ENCODE assay signal across 8 cellular contexts in the genomic region with DNA sequence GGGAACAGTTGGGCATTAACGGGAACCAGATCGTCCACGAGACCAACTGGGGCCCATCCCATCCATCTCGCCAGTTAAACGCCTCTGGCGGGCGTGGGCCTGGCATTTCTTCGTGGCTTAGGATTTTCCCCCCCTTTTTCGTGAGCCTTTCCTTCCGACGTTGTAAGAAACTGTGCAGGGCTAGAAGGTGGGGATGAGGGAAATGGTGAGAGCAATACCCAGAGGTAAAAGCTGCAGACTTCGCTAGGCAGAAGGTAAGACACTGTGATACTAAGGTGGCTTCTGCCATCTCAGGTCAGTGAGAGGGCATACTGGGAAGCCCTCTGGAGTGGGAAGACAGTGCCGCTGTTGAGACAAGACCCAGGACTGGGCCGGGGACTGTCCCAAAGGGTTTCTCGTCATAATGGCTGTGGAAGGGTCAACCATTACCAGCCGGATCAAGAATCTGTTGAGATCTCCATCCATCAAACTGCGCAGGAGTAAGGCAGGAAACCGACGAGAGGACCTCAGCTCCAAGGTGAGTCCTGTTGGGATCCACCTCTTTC. TPM values are rescaled to one million over a fixed set of nuclear protein-coding genes. Genes with fewer than 3 reads are reported as not detected.
DNase-seq lines count a peak whose midpoint lies in the region; ATAC-seq and TF ChIP-seq lines count a peak whose summit lies in the region.

No MANE protein-coding gene starts in this region.

- peak overlapping the region; percentile 93 for H3K4me2 ChIP-seq in OCI-LY7 (ENCODE audit: low read length)

- peaks cover 7% of the 10 kb centered on the region; the same call in 1 of the 2 replicates for H3K36me3 ChIP-seq in OCI-LY7 (ENCODE audit: insufficient read depth, low read length)
- peaks cover 4% of the 10 kb centered on the region for H3K36me3 ChIP-seq in effector memory CD4-positive, alpha-beta T cell (ENCODE audit: control insufficient read depth, insufficient read depth, low read length)

- no peaks in the 10 kb centered on the region for H3K9me2 ChIP-seq in OCI-LY7 (ENCODE audit: insufficient read depth, low read length)

- POLR2A ChIA-PET in OCI-LY7 (lab: Charles Lee) = interaction anchor here (1.3 to 3.2 kb wide), 5 partner anchors 9 to 37 kb away, joined by 4 to 22 read pairs (median 8); no protein-coding TSS in a partner anchor

- ATAC-seq in GM21360 (IDR thresholded peaks at IDR 0.05; ENCODE audit: unreplicated experiment) (peak; percentile 1), GM21576 (IDR thresholded peaks at IDR 0.05; ENCODE audit: unreplicated experiment) (no peak)
- no peak for ATAC-seq in natural killer cell treated with Interleukin-12 subunit alpha and Interleukin-12 subunit beta and Interleukin-15 and Interleukin-18, amount 100 ng/mL, for 72 hours

- H3K79me2 ChIP-seq in OCI-LY7 (ENCODE audit: insufficient read depth, low read depth, low read length) = peaks cover 6% of the 10 kb centered on the region; the same call in 1 of the 2 replicates

- H3K9me3 ChIP-seq in OCI-LY7 (ENCODE audit: low read length) = no peaks in the 10 kb centered on the region
- no peaks in the 10 kb centered on the region for H3K9me3 ChIP-seq in effector memory CD4-positive, alpha-beta T cell (ENCODE audit: control insufficient read depth, low read length)

- CTCF ChIA-PET in OCI-LY7 (lab: Charles Lee; ENCODE audit: unreplicated experiment) = interaction anchor here (2.1 to 4.0 kb wide), 3 partner anchors 21 to 130 kb away, joined by 10 to 67 read pairs (median 13); no protein-coding TSS in a partner anchor

- no peaks in the 10 kb centered on the region for H3K27me3 Mint-ChIP-seq in natural killer cell treated with Interleukin-12 subunit alpha and Interleukin-12 subunit beta and Interleukin-15 and Interleukin-18, amount 100 ng/mL, for 72 hours

- H3K36me3 Mint-ChIP-seq in natural killer cell treated with Interleukin-12 subunit alpha and Interleukin-12 subunit beta and Interleukin-15 and Interleukin-18, amount 100 ng/mL, for 72 hours = no peaks in the 10 kb centered on the region

- intact Hi-C loops in OCI-LY7 (cut with micrococcal nuclease; ENCODE audit: unreplicated experiment) = loop anchor here (1.0 to 5.0 kb wide), 7 partner anchors 20 to 218 kb away; a partner anchor contains a TSS

- no TSS peak for BruUV-seq in OCI-LY7 (replicated peaks; lab: Mats Ljungman, UMichigan)

- H2AFZ ChIP-seq in OCI-LY7 (ENCODE audit: low read length) = peak overlapping the region; percentile 77

- H3K27me3 ChIP-seq in effector memory CD4-positive, alpha-beta T cell (replicated peaks; ENCODE audit: control insufficient read depth, insufficient read depth, low read length, poor library complexity, severe bottlenecking) = no peaks in the 10 kb centered on the region

- TF ChIP-seq CTCF in OCI-LY7 (conservative IDR thresholded peaks at IDR 0.05; ENCODE audit: low read length) = no peak

- H3K4me3 Mint-ChIP-seq in natural killer cell treated with Interleukin-12 subunit alpha and Interleukin-12 subunit beta and Interleukin-15 and Interleukin-18, amount 100 ng/mL, for 72 hours = peak overlapping the region; percentile 94

- peak overlapping the region; percentile 78 for H3K4me3 ChIP-seq in OCI-LY7 (ENCODE audit: low read depth, low read length, poor library complexity, severe bottlenecking)
- peak overlapping the region; percentile 85 for H3K4me3 ChIP-seq in effector memory CD4-positive, alpha-beta T cell (ENCODE audit: insufficient read depth, low read depth, low read length, poor library complexity, severe bottlenecking)

- peaks cover 58% of the 10 kb centered on the region for H3K4me1 ChIP-seq in OCI-LY7 (ENCODE audit: insufficient read depth, low read length, poor library complexity, severe bottlenecking)
- peaks cover 32% of the 10 kb centered on the region for H3K4me1 ChIP-seq in effector memory CD4-positive, alpha-beta T cell (ENCODE audit: control insufficient read depth, insufficient read depth, low read length, poor library complexity, severe bottlenecking)

- DNase-seq in OCI-LY7 (ENCODE audit: low spot score) (peak; percentile 39), GOT3 (lab: John Stamatoyannopoulos, UW) (no peak), cerebellum (ENCODE audit: low spot score) (no peak), mucosa of gallbladder (ENCODE audit: low spot score) (no peak)
- DNase-seq in effector memory CD4-positive, alpha-beta T cell = no peak
- DNase-seq in natural killer cell treated with Interleukin-12 subunit alpha and Interleukin-12 subunit beta and Interleukin-15 and Interleukin-18, amount 100 ng/mL, for 72 hours (ENCODE audit: low spot score) = no peak

- H4K20me1 ChIP-seq in OCI-LY7 (ENCODE audit: insufficient read depth, low read length) = 0 out of 2 replicates have a peak, but pooled peaks cover 6% of the 10 kb centered on the region

- peaks cover 62 to 63% of the 10 kb centered on the region in 2 donors for H3K4me1 Mint-ChIP-seq in natural killer cell treated with Interleukin-12 subunit alpha and Interleukin-12 subunit beta and Interleukin-15 and Interleukin-18, amount 100 ng/mL, for 72 hours (ENCODE audit: low read depth in 2 of 2)

- peak overlapping the region; percentile 79 for H3K27ac ChIP-seq in OCI-LY7 (ENCODE audit: low read depth, low read length, poor library complexity, severe bottlenecking)
- H3K27ac ChIP-seq in effector memory CD4-positive, alpha-beta T cell (ENCODE audit: insufficient read depth, low read length, poor library complexity, severe bottlenecking) = peak overlapping the region; percentile 78

- H3K27ac Mint-ChIP-seq in natural killer cell treated with Interleukin-12 subunit alpha and Interleukin-12 subunit beta and Interleukin-15 and Interleukin-18, amount 100 ng/mL, for 72 hours = peak overlapping the region; percentile 89 to 91

- no peaks in the 10 kb centered on the region for H3K9me3 Mint-ChIP-seq in natural killer cell treated with Interleukin-12 subunit alpha and Interleukin-12 subunit beta and Interleukin-15 and Interleukin-18, amount 100 ng/mL, for 72 hours

RNA-seq across cellular contexts. Expression of a gene that starts 0.7 kb away (rescaled TPM):
- 13.4 and 14.5 TPM in 2 replicates for total RNA-seq in OCI-LY7 (2014; rRNA removed; shearing (Covaris generic))
- total RNA-seq in OCI-LY7 (2022) (17.4 and 22.3 TPM in 2 replicates), cerebellum (58.7 TPM), mucosa of gallbladder (27.0 TPM)
- total RNA-seq in natural killer cell treated with Interleukin-12 subunit alpha and Interleukin-12 subunit beta and Interleukin-15 and Interleukin-18, amount 100 ng/mL, for 72 hours = 10 to 100 TPM; 30.6 to 53.2 TPM

RNA-seq across cellular contexts. Expression of a gene that starts 52.9 kb away (rescaled TPM):
- total RNA-seq in OCI-LY7 (2014; rRNA removed; shearing (Covaris generic)) = 3.0 and 5.4 TPM in 2 replicates
- total RNA-seq in OCI-LY7 (2022) (14.1 and 16.0 TPM in 2 replicates), cerebellum (1.6 TPM), mucosa of gallbladder (21.0 TPM)
- total RNA-seq in natural killer cell treated with Interleukin-12 subunit alpha and Interleukin-12 subunit beta and Interleukin-15 and Interleukin-18, amount 100 ng/mL, for 72 hours = 10 to 100 TPM in 1 of 2 donors, 1 to 10 TPM in 1; 6.7 to 12.1 TPM
